Comparison of ENCODE assay signal across 8 cellular contexts in genomic region chr14:100193417-100194357, GRCh38. TPM values are rescaled to one million over a fixed set of nuclear protein-coding genes. Genes with fewer than 3 reads are reported as not detected.
A peak's percentile ranks its signal among the peaks of the same experiment; 100 is the strongest.
DNase-seq lines count a peak whose midpoint lies in the region; ATAC-seq and TF ChIP-seq lines count a peak whose summit lies in the region.

No MANE protein-coding gene starts in this region.

- ATAC-seq in GM21447 (IDR thresholded peaks at IDR 0.05; ENCODE audit: unreplicated experiment): peak; percentile 7
- peak; percentile 8 for ATAC-seq in activated CD8-positive, alpha-beta T cell treated with anti-CD3 and anti-CD28 coated beads for 36 hours

- H3K4me1 ChIP-seq in spleen: peaks cover 3 to 23% (median 17%) of the 10 kb centered on the region in 6 donors

- DNase-seq in AG04449 (ENCODE audit: low read depth, low spot score) (no peak), hippocampal formation (lab: John Stamatoyannopoulos, UW) (peak; percentile 30 to 47), spleen (no peak), NCI-H774 (lab: John Stamatoyannopoulos, UW) (no peak), RPMI8226 (no peak), kidney tubule cell (ENCODE audit: low spot score) (no peak)
- DNase-seq in activated CD8-positive, alpha-beta T cell treated with anti-CD3 and anti-CD28 coated beads for 36 hours: peak; percentile 40

- H3K4me3 Mint-ChIP-seq in activated CD8-positive, alpha-beta T cell treated with anti-CD3 and anti-CD28 coated beads for 36 hours: peak overlapping the region; percentile 69

- TF ChIP-seq CTCF in AG04449 (IDR thresholded peaks at IDR 0.05; ENCODE audit: insufficient read depth, low read length, missing control alignments) (no peak), spleen (IDR thresholded peaks at IDR 0.05 in 8 of 11, conservative IDR thresholded peaks at IDR 0.05 in 3 of 11) (no peak)
- no peak for TF ChIP-seq CTCF in activated CD8-positive, alpha-beta T cell treated with anti-CD3 and anti-CD28 coated beads for 36 hours (IDR thresholded peaks at IDR 0.05)

- WGBS in spleen, 5 donors: 64 to 67% (median 65%) methylated on average over 12 of the region's 12 CpGs

- H3K36me3 Mint-ChIP-seq in activated CD8-positive, alpha-beta T cell treated with anti-CD3 and anti-CD28 coated beads for 36 hours (ENCODE audit: low read depth): no peaks in the 10 kb centered on the region

- peak overlapping the region; percentile 94 for H3K27ac Mint-ChIP-seq in activated CD8-positive, alpha-beta T cell treated with anti-CD3 and anti-CD28 coated beads for 36 hours

- POLR2A ChIA-PET in AG04449 (lab: Yijun Ruan, JAX): interaction anchor here (0.7 kb wide), 1 partner anchor 221 kb away, joined by 3 read pairs; no protein-coding TSS in a partner anchor
- POLR2A ChIA-PET in activated CD8-positive, alpha-beta T cell treated with anti-CD3 and anti-CD28 coated beads for 36 hours (lab: Charles Lee): interaction anchor here (0.5 to 2.4 kb wide), 12 partner anchors 10 to 419 kb away, joined by 3 to 6 read pairs (median 3); partner anchors contain the start of gene EVL

- intact Hi-C loops in activated CD8-positive, alpha-beta T cell treated with anti-CD3 and anti-CD28 coated beads for 36 hours (cut with micrococcal nuclease): loop anchor here (5.0 kb wide), 2 partner anchors 126 to 211 kb away; partner anchors contain the start of gene EVL
- intact Hi-C loops in spleen (cut with DNase I; ENCODE audit: low total_unique reads): loop anchor here (5.0 kb wide), 1 partner anchor 211 kb away; no protein-coding TSS in a partner anchor

- no peaks in the 10 kb centered on the region for H3K9me3 ChIP-seq in spleen

- H3K27me3 Mint-ChIP-seq in activated CD8-positive, alpha-beta T cell treated with anti-CD3 and anti-CD28 coated beads for 36 hours: no peaks in the 10 kb centered on the region

- H3K27ac ChIP-seq in spleen: peak overlapping the region; percentile 70 to 94 (median 92)

- CTCF ChIA-PET in AG04449 (lab: Yijun Ruan, JAX): interaction anchor here (0.6 to 5.6 kb wide), 47 partner anchors 10 to 619 kb away, joined by 3 to 72 read pairs (median 4); no protein-coding TSS in a partner anchor
- CTCF ChIA-PET in activated CD8-positive, alpha-beta T cell treated with anti-CD3 and anti-CD28 coated beads for 36 hours (lab: Charles Lee): interaction anchor here (0.6 to 4.6 kb wide), 73 partner anchors 8 to 263 kb away, joined by 3 to 42 read pairs (median 5); partner anchors contain the start of genes DEGS2 and EVL

- H3K36me3 ChIP-seq in spleen: no peaks in the 10 kb centered on the region

- H3K27me3 ChIP-seq in spleen (replicated peaks in 1 of 7): no peaks in the 10 kb centered on the region

- peaks cover 11% of the 10 kb centered on the region for H3K4me1 Mint-ChIP-seq in activated CD8-positive, alpha-beta T cell treated with anti-CD3 and anti-CD28 coated beads for 36 hours (ENCODE audit: low read depth)

- TF ChIP-seq POLR2A in spleen (IDR thresholded peaks at IDR 0.05): no peak

- peak overlapping the region; percentile 61 for H3K4me3 ChIP-seq in AG04449 (ENCODE audit: low read depth, low read length)
- peak overlapping the region; percentile 10 to 64 (median 32) for H3K4me3 ChIP-seq in spleen

- no peaks in the 10 kb centered on the region for H3K9me3 Mint-ChIP-seq in activated CD8-positive, alpha-beta T cell treated with anti-CD3 and anti-CD28 coated beads for 36 hours

RNA-seq across cellular contexts. Expression of gene DEGS2, which starts 34.2 kb away (rescaled TPM):
- total RNA-seq in activated CD8-positive, alpha-beta T cell treated with anti-CD3 and anti-CD28 coated beads for 36 hours: 1 to 10 TPM; 2.6 to 3.1 TPM
- total RNA-seq in spleen: 1 to 10 TPM in 5 of 7 donors, under 1 TPM in 2; 0.33 to 3.2 (median 1.3) TPM
- 1 to 10 TPM; 1.1 to 2.8 (median 1.5) TPM for polyA plus RNA-seq in spleen

RNA-seq across cellular contexts. Expression of gene YY1, which starts 45.3 kb away (rescaled TPM):
- 100 to 1,000 TPM; 105 TPM for total RNA-seq in activated CD8-positive, alpha-beta T cell treated with anti-CD3 and anti-CD28 coated beads for 36 hours
- 10 to 100 TPM; 53.7 to 64.1 (median 58.3) TPM for total RNA-seq in spleen
- 10 to 100 TPM; 28.4 to 34.1 (median 31.0) TPM for polyA plus RNA-seq in spleen

Comparison
In these comparisons a context has a peak if more than half of its experiments do, and no peak if none do; other contexts are left out.
1. DNase-seq: peak in activated CD8-positive, alpha-beta T cell treated with anti-CD3 and anti-CD28 coated beads for 36 hours (single experiment) and hippocampal formation (2 of 2); none in AG04449 (single experiment), spleen (single experiment), NCI-H774 (single experiment), RPMI8226 (single experiment) and kidney tubule cell (single experiment).